ENCODE assay signal across 27 cellular contexts in the genomic region with DNA sequence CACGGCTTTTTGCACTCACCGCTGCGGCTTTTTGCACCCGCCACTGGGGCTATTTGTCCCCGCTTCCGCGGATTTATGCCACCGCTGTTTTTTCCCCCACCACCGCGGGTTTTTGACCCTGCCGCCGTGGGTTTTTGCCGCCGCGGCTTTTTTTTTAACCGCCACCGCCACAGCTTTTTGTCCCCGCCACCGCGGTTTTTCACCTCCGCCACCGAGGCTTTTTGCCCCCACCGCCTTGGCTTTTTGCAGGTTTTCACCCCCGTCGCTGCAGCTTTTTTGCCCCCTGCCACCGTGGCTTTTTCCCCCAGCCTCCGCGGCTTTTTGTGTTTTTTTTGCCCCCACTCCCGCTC.
"Had no signal": no experiment of that assay in that cellular context is flagged by ENCODE, and none has a peak within 500 bp of the region (broad histone marks: within the 10 kb centered on the region; RNA-seq: fewer than 3 reads in every experiment).

No MANE protein-coding gene starts in this region.

- H3K27me3 ChIP-seq: body of pancreas, cardiac muscle cell, suprapubic skin, transverse colon had no signal

- H3K36me3 ChIP-seq: cardiac muscle cell, heart right ventricle, prostate gland, suprapubic skin, transverse colon had no signal

- H3K27ac Mint-ChIP-seq: activated B cell treated with CpG ODN at 0.5 μM for 24 hours; activated CD4-positive, alpha-beta T cell treated with anti-CD3 and anti-CD28 coated beads for 36 hours; activated naive CD4-positive, alpha-beta T cell treated with anti-CD3 and anti-CD28 coated beads, Interleukin-2, amount 10 ng/mL, durations not matched to agents 7 days and 5 days; dendritic cell treated with granulocyte-macrophage colony-stimulating factor and Interleukin-4, amounts not matched to agents 40 ng/mL and 50 ng/mL, for 4 days; naive thymus-derived CD4-positive, alpha-beta T cell; stimulated activated effector memory CD8-positive, alpha-beta T cell treated with anti-CD3 and anti-CD28 coated beads, Interleukin-12 subunit alpha, Interleukin-12 subunit beta, amount 100 ng/mL, for 72 hours; stimulated activated naive CD8-positive, alpha-beta T cell treated with anti-CD3 and anti-CD28 coated beads, Interleukin-15, amount 100 ng/mL, for 72 hours; T-helper 1 cell treated with Interleukin-12 subunit alpha and Interleukin-12 subunit beta and Interleukin-4 antibody, amounts not matched to agents 30 μg/mL and 1 μg/mL, for 36 hours had no signal

- H3K9me3 ChIP-seq: body of pancreas, prostate gland had no signal

- ATAC-seq: activated CD4-positive, alpha-beta T cell treated with anti-CD3 and anti-CD28 coated beads for 36 hours; activated T-cell treated with anti-CD3 and anti-CD28 coated beads, Interleukin-2, amount 50 U/mL, for 4 hours; body of pancreas; heart right ventricle; left lobe of liver; naive thymus-derived CD4-positive, alpha-beta T cell; right cardiac atrium; stimulated activated effector memory CD8-positive, alpha-beta T cell treated with anti-CD3 and anti-CD28 coated beads, Interleukin-12 subunit alpha, Interleukin-12 subunit beta, amount 100 ng/mL, for 72 hours; stimulated activated naive CD8-positive, alpha-beta T cell treated with anti-CD3 and anti-CD28 coated beads, Interleukin-15, amount 100 ng/mL, for 72 hours had no signal

- DNase-seq: activated B cell treated with CpG ODN at 0.5 μM for 24 hours; activated CD4-positive, alpha-beta T cell treated with anti-CD3 and anti-CD28 coated beads for 36 hours; activated CD4-positive, alpha-beta T cell treated with anti-CD3 and anti-CD28 coated beads, Interleukin-2, amount 50 U/mL, for 4 hours; activated CD8-positive, alpha-beta memory T cell treated with anti-CD3 and anti-CD28 coated beads, Interleukin-2, amount 50 U/mL, for 48 hours; activated naive CD4-positive, alpha-beta T cell treated with anti-CD3 and anti-CD28 coated beads, Interleukin-2, amount 10 ng/mL, durations not matched to agents 7 days and 5 days; anterior cingulate cortex; effector CD4-positive, alpha-beta T cell; naive thymus-derived CD4-positive, alpha-beta T cell; occipital lobe; stimulated activated CD4-positive, alpha-beta T cell treated with anti-CD3 and anti-CD28 coated beads, Interleukin-2, amount 100 ng/mL, for 24 hours; stimulated activated naive CD8-positive, alpha-beta T cell treated with anti-CD3 and anti-CD28 coated beads, Interleukin-15, amount 100 ng/mL, for 72 hours; T1000; transverse colon had no signal

- FAIRE-seq: endometrium, keratinocyte had no signal

- H3K4me3 ChIP-seq: body of pancreas, cardiac muscle cell, heart right ventricle, prostate gland, skin epidermis, suprapubic skin, transverse colon had no signal

- H3K4me1 ChIP-seq: body of pancreas, heart right ventricle, prostate gland, suprapubic skin, transverse colon had no signal

- H3K36me3 Mint-ChIP-seq: activated naive CD4-positive, alpha-beta T cell treated with anti-CD3 and anti-CD28 coated beads, Interleukin-2, amount 10 ng/mL, durations not matched to agents 7 days and 5 days had no signal

- H3K27ac ChIP-seq: body of pancreas, cardiac muscle cell, heart right ventricle, prostate gland, skin epidermis, suprapubic skin, transverse colon had no signal
